In the genomic region with DNA sequence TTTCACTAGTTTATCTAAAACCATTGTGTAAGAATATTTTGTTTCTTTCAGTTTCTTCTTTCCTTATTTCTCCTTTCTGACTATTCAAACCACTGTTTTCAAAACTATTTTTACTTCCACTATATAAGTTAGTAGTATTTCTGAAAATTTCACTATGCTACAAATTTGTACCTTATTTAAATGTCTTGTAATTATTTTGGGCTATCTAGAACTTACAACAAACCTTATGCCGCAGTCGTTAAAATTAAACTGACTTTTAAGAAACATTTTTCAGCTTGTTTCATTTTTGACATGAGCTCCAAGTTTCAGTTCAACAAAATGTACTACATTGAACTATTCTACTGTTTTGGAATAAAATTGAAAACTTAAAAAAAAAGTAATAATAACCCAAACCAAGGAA, we compare ENCODE assay signal across 13 cellular contexts. TPM values are rescaled to one million over a fixed set of nuclear protein-coding genes. Genes with fewer than 3 reads are reported as not detected.
DNase-seq lines count a peak whose midpoint lies in the region; ATAC-seq and TF ChIP-seq lines count a peak whose summit lies in the region.
"Had no signal": no experiment of that assay in that cellular context is flagged by ENCODE, and none has a peak within 500 bp of the region (broad histone marks: within the 10 kb centered on the region; RNA-seq: fewer than 3 reads in every experiment).

No MANE protein-coding gene starts in this region.

- no peaks in the 10 kb centered on the region for H3K27me3 ChIP-seq in spleen (replicated peaks in 1 of 7)
- H3K27me3 ChIP-seq: esophagus muscularis mucosa, SJCRH30 had no signal

- H3K4me3 Mint-ChIP-seq in activated CD8-positive, alpha-beta T cell treated with anti-CD3 and anti-CD28 coated beads, Interleukin-2, amount 10 ng/mL, durations not matched to agents 7 days and 5 days = no peak overlapping the region

- no peaks in the 10 kb centered on the region for H3K36me3 ChIP-seq in spleen
- H3K36me3 ChIP-seq in mucosa of descending colon (ENCODE audit: low read depth) = no peaks in the 10 kb centered on the region
- H3K36me3 ChIP-seq: esophagus muscularis mucosa, SJCRH30 had no signal

- H3K36me3 Mint-ChIP-seq in activated CD8-positive, alpha-beta T cell treated with anti-CD3 and anti-CD28 coated beads, Interleukin-2, amount 10 ng/mL, durations not matched to agents 7 days and 5 days (ENCODE audit: low read depth) = no peaks in the 10 kb centered on the region

- H3K9me3 ChIP-seq in spleen (no peaks in the 10 kb centered on the region), mucosa of descending colon (no peaks in the 10 kb centered on the region)
- H3K9me3 ChIP-seq: esophagus muscularis mucosa, SJCRH30 had no signal

- peak overlapping the region in 4 of 8 donors; percentile 18 to 57 (median 24) for H3K4me3 ChIP-seq in spleen
- H3K4me3 ChIP-seq in mucosa of descending colon = no peak overlapping the region
- H3K4me3 ChIP-seq: SJCRH30 had no signal

- CTCF ChIA-PET in HEK293T (lab: Yijun Ruan, JAX) = no interaction called here
- CTCF ChIA-PET in activated CD8-positive, alpha-beta T cell treated with anti-CD3 and anti-CD28 coated beads, Interleukin-2, amount 10 ng/mL, durations not matched to agents 7 days and 5 days (lab: Charles Lee) = no interaction called here

- peaks cover 0 to 41% (median 0%) of the 10 kb centered on the region in 6 donors for H3K4me1 ChIP-seq in spleen
- H3K4me1 ChIP-seq in mucosa of descending colon (ENCODE audit: low read depth) = no peaks in the 10 kb centered on the region
- H3K4me1 ChIP-seq: esophagus muscularis mucosa, SJCRH30 had no signal

- ATAC-seq in GM19351 (IDR thresholded peaks at IDR 0.05; ENCODE audit: unreplicated experiment) = peak; percentile 80
- ATAC-seq in HG02759 (IDR thresholded peaks at IDR 0.05; ENCODE audit: unreplicated experiment) = peak; percentile 65
- ATAC-seq in HG03558 (IDR thresholded peaks at IDR 0.05; ENCODE audit: extremely low read depth, unreplicated experiment) = peak; percentile 53
- ATAC-seq in activated CD8-positive, alpha-beta T cell treated with anti-CD3 and anti-CD28 coated beads, Interleukin-2, amount 10 ng/mL, durations not matched to agents 7 days and 5 days = no peak
- no peak for ATAC-seq in mucosa of descending colon
- ATAC-seq: left cardiac atrium had no signal

- POLR2A ChIA-PET in HEK293T (lab: Yijun Ruan, JAX) = no interaction called here
- POLR2A ChIA-PET in activated CD8-positive, alpha-beta T cell treated with anti-CD3 and anti-CD28 coated beads, Interleukin-2, amount 10 ng/mL, durations not matched to agents 7 days and 5 days (lab: Charles Lee) = no interaction called here

- TF ChIP-seq CTCF in spleen (IDR thresholded peaks at IDR 0.05 in 8 of 11, conservative IDR thresholded peaks at IDR 0.05 in 3 of 11) (no peak), mucosa of descending colon (IDR thresholded peaks at IDR 0.05) (no peak)

- intact Hi-C loops in spleen (cut with DNase I; ENCODE audit: low total_unique reads) (no loop called here), mucosa of descending colon (cut with DNase I, micrococcal nuclease) (no loop called here)

- TF ChIP-seq POLR2A in spleen (IDR thresholded peaks at IDR 0.05) = no peak

- DNase-seq in spleen = no peak
- DNase-seq in HEK293T (ENCODE audit: extremely low spot score) = no peak
- no peak for DNase-seq in activated CD8-positive, alpha-beta T cell treated with anti-CD3 and anti-CD28 coated beads, Interleukin-2, amount 10 ng/mL, durations not matched to agents 7 days and 5 days
- no peak for DNase-seq in NCI-H82 treated with DMSO at 0.1 percent for 48 hours (lab: John Stamatoyannopoulos, UW; ENCODE audit: unreplicated experiment)
- DNase-seq in mucosa of descending colon = no peak
- DNase-seq: activated CD8-positive, alpha-beta memory T cell treated with anti-CD3 and anti-CD28 coated beads for 24 hours; left cardiac atrium; NCI-H187 treated with DMSO at 0.1 percent for 48 hours; SJCRH30 had no signal

- peaks cover 7% of the 10 kb centered on the region for H3K27me3 Mint-ChIP-seq in activated CD8-positive, alpha-beta T cell treated with anti-CD3 and anti-CD28 coated beads, Interleukin-2, amount 10 ng/mL, durations not matched to agents 7 days and 5 days (ENCODE audit: low read depth)

- H3K9me3 Mint-ChIP-seq in activated CD8-positive, alpha-beta T cell treated with anti-CD3 and anti-CD28 coated beads, Interleukin-2, amount 10 ng/mL, durations not matched to agents 7 days and 5 days (ENCODE audit: insufficient read depth) = no peaks in the 10 kb centered on the region

- peak overlapping the region in 5 of 8 donors; percentile 29 to 72 (median 43) for H3K27ac ChIP-seq in spleen
- H3K27ac ChIP-seq: esophagus muscularis mucosa, SJCRH30 had no signal

- 26 to 47% (median 36%) methylated on average over 2 of the region's 2 CpGs for WGBS in spleen, 5 donors

- H3K27ac Mint-ChIP-seq in activated CD8-positive, alpha-beta T cell treated with anti-CD3 and anti-CD28 coated beads, Interleukin-2, amount 10 ng/mL, durations not matched to agents 7 days and 5 days = no peak overlapping the region

- no peaks in the 10 kb centered on the region for H3K4me1 Mint-ChIP-seq in activated CD8-positive, alpha-beta T cell treated with anti-CD3 and anti-CD28 coated beads, Interleukin-2, amount 10 ng/mL, durations not matched to agents 7 days and 5 days (ENCODE audit: low read depth)

TF ChIP-seq in HEK293T, 16 proteins besides CTCF, POLR2A, EP300 and RAD21:
- no peak for TF ChIP-seq FOXM1 (IDR thresholded peaks at IDR 0.05; ENCODE audit: borderline replicate concordance)
- TF ChIP-seq CTBP1 (IDR thresholded peaks at IDR 0.05; ENCODE audit: borderline replicate concordance) = no peak
- no peak for TF ChIP-seq FOXA1 (IDR thresholded peaks at IDR 0.05)
- no peak for TF ChIP-seq SUZ12 (IDR thresholded peaks at IDR 0.05)
- TF ChIP-seq ARNT (IDR thresholded peaks at IDR 0.05) = no peak
- no peak for TF ChIP-seq HDGF (IDR thresholded peaks at IDR 0.05; ENCODE audit: borderline replicate concordance)
- no peak for TF ChIP-seq LEF1 (IDR thresholded peaks at IDR 0.05; ENCODE audit: borderline replicate concordance)
- TF ChIP-seq BHLHE40 (IDR thresholded peaks at IDR 0.05; ENCODE audit: borderline replicate concordance) = no peak
- no peak for TF ChIP-seq ZNF384 (IDR thresholded peaks at IDR 0.05)
- no peak for TF ChIP-seq TARDBP (IDR thresholded peaks at IDR 0.05)
- TF ChIP-seq FOXK2 (IDR thresholded peaks at IDR 0.05) = no peak
- no peak for TF ChIP-seq NFRKB (IDR thresholded peaks at IDR 0.05)

RNA-seq across cellular contexts. Expression of gene TFEC, which starts 1.8 kb away (rescaled TPM):
- total RNA-seq in spleen (10 to 100 TPM; 29.1 to 55.7 (median 39.9) TPM), mucosa of descending colon (1 to 10 TPM; 2.3 to 3.8 (median 2.8) TPM)
- polyA plus RNA-seq in spleen = 10 to 100 TPM in 2 of 3 donors, 1 to 10 TPM in 1; 6.8 to 17.4 (median 16.6) TPM
- under 1 TPM; 0.47 to 0.73 TPM for total RNA-seq in activated CD8-positive, alpha-beta T cell treated with anti-CD3 and anti-CD28 coated beads, Interleukin-2, amount 10 ng/mL, durations not matched to agents 7 days and 5 days

Comparison
In these comparisons a context has a peak if more than half of its experiments do, and no peak if none do; other contexts are left out.
1. ATAC-seq: peak in GM19351 (single experiment), HG02759 (single experiment) and HG03558 (single experiment); none in activated CD8-positive, alpha-beta T cell treated with anti-CD3 and anti-CD28 coated beads, Interleukin-2, amount 10 ng/mL, durations not matched to agents 7 days and 5 days (single experiment) and mucosa of descending colon (single experiment).
2. RNA of gene TFEC, which starts 1.8 kb away (total RNA-seq): 29.1 to 55.7 TPM in spleen; 2.3 to 3.8 TPM in mucosa of descending colon and 0.47 to 0.73 TPM in activated CD8-positive, alpha-beta T cell treated with anti-CD3 and anti-CD28 coated beads, Interleukin-2, amount 10 ng/mL, durations not matched to agents 7 days and 5 days; every median in the first group is over 4 times any median in the second.